In genomic region chrX:150772150-150772970, GRCh38 we compare ENCODE assay signal across 8 cellular contexts.
DNase-seq lines count a peak whose midpoint lies in the region; ATAC-seq lines count a peak whose summit lies in the region.

No MANE protein-coding gene starts in this region.

- H3K27me3 ChIP-seq in MG63, result no peaks in the 10 kb centered on the region

- no peaks in the 10 kb centered on the region for H3K9me3 Mint-ChIP-seq in activated naive CD4-positive, alpha-beta T cell treated with anti-CD3 and anti-CD28 coated beads, Interleukin-2, amount 50 U/mL, for 72 hours

- H3K27ac Mint-ChIP-seq in activated naive CD4-positive, alpha-beta T cell treated with anti-CD3 and anti-CD28 coated beads, Interleukin-2, amount 50 U/mL, for 72 hours, result no peak overlapping the region

- intact Hi-C loops in cardiac septum (cut with DNase I), result loop anchor here (1.0 to 5.0 kb wide), 4 partner anchors 125 to 310 kb away; partner anchors contain the start of genes CD99L2 and HMGB3

- H3K36me3 Mint-ChIP-seq in activated naive CD4-positive, alpha-beta T cell treated with anti-CD3 and anti-CD28 coated beads, Interleukin-2, amount 50 U/mL, for 72 hours, result no peaks in the 10 kb centered on the region

- H3K9me3 ChIP-seq in MG63, result no peaks in the 10 kb centered on the region

- H3K36me3 ChIP-seq in MG63, result no peaks in the 10 kb centered on the region

- DNase-seq in DMS53 treated with DMSO at 0.1 percent for 48 hours (lab: John Stamatoyannopoulos, UW; ENCODE audit: unreplicated experiment) (peak; percentile 49), MG63 (peak; percentile 45), SK-N-DZ (ENCODE audit: low spot score) (peak; percentile 60), cardiac septum (ENCODE audit: low spot score) (peak; percentile 89), renal cortical epithelial cell (ENCODE audit: low read depth) (peak; percentile 14)
- DNase-seq in activated naive CD4-positive, alpha-beta T cell treated with anti-CD3 and anti-CD28 coated beads, Interleukin-2, amount 50 U/mL, for 72 hours (ENCODE audit: low spot score in 2 of 2), result peak; percentile 62 to 83

- H3K4me3 ChIP-seq in MG63, result no peak overlapping the region

- ATAC-seq in GM21619 (IDR thresholded peaks at IDR 0.05; ENCODE audit: unreplicated experiment) (peak; percentile 90), GM18861 (IDR thresholded peaks at IDR 0.05; ENCODE audit: unreplicated experiment) (no peak)
- peak; percentile 80 to 87 for ATAC-seq in activated naive CD4-positive, alpha-beta T cell treated with anti-CD3 and anti-CD28 coated beads, Interleukin-2, amount 50 U/mL, for 72 hours

Comparison
In these comparisons a context has a peak if more than half of its experiments do, and no peak if none do; other contexts are left out.
1. DNase-seq: peak in every context shown above with its lines; median percentile 89 in cardiac septum; 72 in activated naive CD4-positive, alpha-beta T cell treated with anti-CD3 and anti-CD28 coated beads, Interleukin-2, amount 50 U/mL, for 72 hours; 60 in SK-N-DZ; 49 in DMS53 treated with DMSO at 0.1 percent for 48 hours; 45 in MG63; 14 in renal cortical epithelial cell.